17 cellular contexts compared by ENCODE assay signal in genomic region chr18:22847392-22847791, GRCh38.
DNase-seq lines count a peak whose midpoint lies in the region; ATAC-seq and TF ChIP-seq lines count a peak whose summit lies in the region.
"Had no signal": no experiment of that assay in that cellular context is flagged by ENCODE, and none has a peak within 500 bp of the region (broad histone marks: within the 10 kb centered on the region; RNA-seq: fewer than 3 reads in every experiment).

No MANE protein-coding gene starts in this region.

- no peaks in the 10 kb centered on the region for H3K27me3 Mint-ChIP-seq in mesothelial cell of epicardium (ENCODE audit: low read depth)
- H3K27me3 Mint-ChIP-seq: activated B cell treated with CpG ODN at 0.5 μM for 24 hours had no signal

- TF ChIP-seq CTCF in AG09319 (IDR thresholded peaks at IDR 0.05; ENCODE audit: low read depth, low read length), result no peak
- TF ChIP-seq CTCF in mesothelial cell of epicardium (IDR thresholded peaks at IDR 0.05; ENCODE audit: unreplicated experiment), result no peak

- peaks cover 27% of the 10 kb centered on the region for H3K4me1 Mint-ChIP-seq in mesothelial cell of epicardium
- H3K4me1 Mint-ChIP-seq: activated B cell treated with CpG ODN at 0.5 μM for 24 hours, T-cell had no signal

- peak; percentile 29 for DNase-seq in AG09319 (ENCODE audit: extremely low read depth, low read depth)
- DNase-seq in M059J (ENCODE audit: low read depth), result peak; percentile 35
- DNase-seq in fibroblast of gingiva (ENCODE audit: low read depth), result peak; percentile 44
- DNase-seq in mesothelial cell of epicardium (ENCODE audit: low spot score in 2 of 2, unreplicated experiment in 2 of 2), result no peak
- no peak for DNase-seq in effector CD8-positive, alpha-beta T cell (lab: John Stamatoyannopoulos, UW)
- DNase-seq: activated B cell treated with CpG ODN at 0.5 μM for 24 hours; activated naive CD4-positive, alpha-beta T cell treated with anti-CD3 and anti-CD28 coated beads for 36 hours; DMS153; Kasumi-1; NCI-H187 treated with DMSO at 0.1 percent for 48 hours; NCI-H774; small intestine; stimulated activated naive CD4-positive, alpha-beta T cell treated with Interleukin-2 at 50 U/mL for 16 hours; T-cell had no signal

- peak overlapping the region; percentile 68 for H3K27ac Mint-ChIP-seq in mesothelial cell of epicardium
- H3K27ac Mint-ChIP-seq: activated B cell treated with CpG ODN at 0.5 μM for 24 hours; activated naive CD4-positive, alpha-beta T cell treated with anti-CD3 and anti-CD28 coated beads for 36 hours; T-cell had no signal

- peaks cover 4% of the 10 kb centered on the region for H3K9me3 Mint-ChIP-seq in mesothelial cell of epicardium
- H3K9me3 Mint-ChIP-seq: activated B cell treated with CpG ODN at 0.5 μM for 24 hours; activated naive CD4-positive, alpha-beta T cell treated with anti-CD3 and anti-CD28 coated beads for 36 hours; T-cell had no signal

- no peak overlapping the region for H3K4me3 Mint-ChIP-seq in mesothelial cell of epicardium
- H3K4me3 Mint-ChIP-seq: activated B cell treated with CpG ODN at 0.5 μM for 24 hours; activated naive CD4-positive, alpha-beta T cell treated with anti-CD3 and anti-CD28 coated beads for 36 hours; T-cell had no signal

- ATAC-seq in GM21447 (IDR thresholded peaks at IDR 0.05; ENCODE audit: unreplicated experiment) (no peak), HG03135 (IDR thresholded peaks at IDR 0.05; ENCODE audit: unreplicated experiment) (no peak), HG03025 (IDR thresholded peaks at IDR 0.05; ENCODE audit: low FRiP score, unreplicated experiment) (no peak)
- ATAC-seq: T-cell had no signal

- H3K36me3 Mint-ChIP-seq in mesothelial cell of epicardium, result peaks cover 2% of the 10 kb centered on the region
- H3K36me3 Mint-ChIP-seq: T-cell had no signal

Comparison
In these comparisons a context has a peak if more than half of its experiments do, and no peak if none do; other contexts are left out.
1. DNase-seq: peak in AG09319 (single experiment), M059J (single experiment) and fibroblast of gingiva (single experiment); none in mesothelial cell of epicardium (0 of 2) and effector CD8-positive, alpha-beta T cell (single experiment).